8 cellular contexts compared by ENCODE assay signal in genomic region chr19:38362946-38363688, GRCh38. TPM values are rescaled to one million over a fixed set of nuclear protein-coding genes. Genes with fewer than 3 reads are reported as not detected.
DNase-seq lines count a peak whose midpoint lies in the region; ATAC-seq and TF ChIP-seq lines count a peak whose summit lies in the region.
"Not testable (repeated sequence)": the region's sequence is repeated elsewhere in the genome, so short reads cannot be mapped to it uniquely, and the experiment has no call there.
"Had no signal": no experiment of that assay in that cellular context is flagged by ENCODE, and none has a peak within 500 bp of the region (broad histone marks: within the 10 kb centered on the region; RNA-seq: fewer than 3 reads in every experiment).

No MANE protein-coding gene starts in this region.

- H3K4me1 Mint-ChIP-seq in activated CD4-positive, alpha-beta memory T cell treated with anti-CD3 and anti-CD28 coated beads for 36 hours (ENCODE audit: low read depth) = not testable (repeated sequence)

- H4K20me1 ChIP-seq in BLaER1 treated with 17β-estradiol and CSF1 and Interleukin-3, amounts not matched to agents 10 nM and 100 nM = not testable (repeated sequence)

- H3K36me3 ChIP-seq in BLaER1 treated with 17β-estradiol and CSF1 and Interleukin-3, amounts not matched to agents 10 nM and 100 nM; lower lobe of right lung; skeletal muscle satellite cell (ENCODE audit: insufficient read depth, low read length): not testable (repeated sequence)

- ATAC-seq in lower lobe of right lung = not testable (repeated sequence)

- peak overlapping the region; percentile 64 to 90 (median 73) for H3K4me3 ChIP-seq in BLaER1 treated with 17β-estradiol and CSF1 and Interleukin-3, amounts not matched to agents 10 nM and 100 nM
- H3K4me3 ChIP-seq in LNCaP clone FGC (ENCODE audit: low read depth, low read length) (peak overlapping the region; percentile 62), dorsolateral prefrontal cortex (peak overlapping the region in 42 of 59 donors; percentile 42 to 83 (median 66)), lower lobe of right lung (peak overlapping the region; percentile 81), skeletal muscle satellite cell (ENCODE audit: low read length) (peak overlapping the region; percentile 73)

- peak overlapping the region; percentile 81 to 100 (median 96) for H3K4me2 ChIP-seq in BLaER1 treated with 17β-estradiol and CSF1 and Interleukin-3, amounts not matched to agents 10 nM and 100 nM
- H3K4me2 ChIP-seq in skeletal muscle satellite cell (ENCODE audit: low read length) = peak overlapping the region; percentile 88

- H3K4me3 Mint-ChIP-seq in activated CD4-positive, alpha-beta memory T cell treated with anti-CD3 and anti-CD28 coated beads for 36 hours = peak overlapping the region; percentile 16

- not testable (repeated sequence) for DNase-seq in LNCaP clone FGC (ENCODE audit: low read depth); activated CD4-positive, alpha-beta memory T cell treated with anti-CD3 and anti-CD28 coated beads for 36 hours; dorsolateral prefrontal cortex; lower lobe of right lung

- POLR2A ChIA-PET in activated CD4-positive, alpha-beta memory T cell treated with anti-CD3 and anti-CD28 coated beads for 36 hours (lab: Charles Lee) = interaction anchor here (1.3 kb wide), 1 partner anchor 11 kb away, joined by 4 read pairs; the partner anchor contains the start of gene PSMD8

- not testable (repeated sequence) for H3K36me3 Mint-ChIP-seq in activated CD4-positive, alpha-beta memory T cell treated with anti-CD3 and anti-CD28 coated beads for 36 hours

- CTCF ChIA-PET in activated CD4-positive, alpha-beta memory T cell treated with anti-CD3 and anti-CD28 coated beads for 36 hours (lab: Charles Lee) = interaction anchor here (0.6 to 1.9 kb wide), 2 partner anchors 11 to 27 kb away, joined by 3 to 8 read pairs; partner anchors contain the start of genes CATSPERG and PSMD8

- 0 out of 22 replicates have a peak overlapping the region, but pooled peaks of 1 of the 11 experiments have one; percentile 9 for H3K27ac ChIP-seq in BLaER1 treated with 17β-estradiol and CSF1 and Interleukin-3, amounts not matched to agents 10 nM and 100 nM
- H3K27ac ChIP-seq in dorsolateral prefrontal cortex = not testable (repeated sequence)
- H3K27ac ChIP-seq in lower lobe of right lung = peak overlapping the region; percentile 19

- not testable (repeated sequence) for H3K27ac Mint-ChIP-seq in activated CD4-positive, alpha-beta memory T cell treated with anti-CD3 and anti-CD28 coated beads for 36 hours

- peaks cover 7 to 17% (median 15%) of the 10 kb centered on the region in 10 experiments; a peak in 19 of 20 replicates for H3K4me1 ChIP-seq in BLaER1 treated with 17β-estradiol and CSF1 and Interleukin-3, amounts not matched to agents 10 nM and 100 nM
- H3K4me1 ChIP-seq in lower lobe of right lung = peaks cover 20% of the 10 kb centered on the region
- H3K4me1 ChIP-seq in skeletal muscle satellite cell (ENCODE audit: control insufficient read depth, insufficient read depth, low read length) = not testable (repeated sequence)

- peaks cover 8 to 30% (median 22%) of the 10 kb centered on the region in 11 experiments for H3K27me3 ChIP-seq in BLaER1 treated with 17β-estradiol and CSF1 and Interleukin-3, amounts not matched to agents 10 nM and 100 nM
- H3K27me3 ChIP-seq in dorsolateral prefrontal cortex (peaks cover 0 to 15% (median 0%) of the 10 kb centered on the region in 45 donors), lower lobe of right lung (ENCODE audit: low read depth) (peaks cover 35% of the 10 kb centered on the region), skeletal muscle satellite cell (ENCODE audit: control insufficient read depth, insufficient read depth, low read length) (peaks cover 46% of the 10 kb centered on the region)

- not testable (repeated sequence) for TF ChIP-seq CTCF in LNCaP clone FGC (IDR thresholded peaks at IDR 0.05; ENCODE audit: control insufficient read depth, extremely low read depth, insufficient read depth); dorsolateral prefrontal cortex (IDR thresholded peaks at IDR 0.05 in 54 of 56, conservative IDR thresholded peaks at IDR 0.05 in 2 of 56; ENCODE audit: low read depth in 1 of 56, partially characterized antibody in 56 of 56); lower lobe of right lung (IDR thresholded peaks at IDR 0.05)

- H3K9me3 ChIP-seq in BLaER1 treated with 17β-estradiol and CSF1 and Interleukin-3, amounts not matched to agents 10 nM and 100 nM (replicated peaks in 1 of 11) = peaks cover 7 to 17% (median 14%) of the 10 kb centered on the region in 11 experiments; a peak in 20 of 22 replicates
- H3K9me3 ChIP-seq in lower lobe of right lung; skeletal muscle satellite cell (replicated peaks; ENCODE audit: low read length): not testable (repeated sequence)

- intact Hi-C loops in activated CD4-positive, alpha-beta memory T cell treated with anti-CD3 and anti-CD28 coated beads for 36 hours (cut with micrococcal nuclease) = loop anchor here (1.0 kb wide), 1 partner anchor 27 kb away; no protein-coding TSS in a partner anchor
- intact Hi-C loops in dorsolateral prefrontal cortex (cut with DNase I); lower lobe of right lung (cut with DNase I): not testable (repeated sequence)

- H3K27me3 Mint-ChIP-seq in activated CD4-positive, alpha-beta memory T cell treated with anti-CD3 and anti-CD28 coated beads for 36 hours = peaks cover 12% of the 10 kb centered on the region

- H3K9ac ChIP-seq in BLaER1 treated with 17β-estradiol and CSF1 and Interleukin-3, amounts not matched to agents 10 nM and 100 nM = peak overlapping the region in 7 of 11 experiments; percentile 53 to 74 (median 67); a peak in 12 of 22 replicates
- H3K9ac ChIP-seq in skeletal muscle satellite cell (ENCODE audit: low read depth, low read length) = not testable (repeated sequence)

- not testable (repeated sequence) for H3K9me3 Mint-ChIP-seq in activated CD4-positive, alpha-beta memory T cell treated with anti-CD3 and anti-CD28 coated beads for 36 hours

RNA-seq across cellular contexts. Expression of gene PSMD8, which starts 11.3 kb away (rescaled TPM):
- total RNA-seq in activated CD4-positive, alpha-beta memory T cell treated with anti-CD3 and anti-CD28 coated beads for 36 hours = 100 to 1,000 TPM; 214 to 224 TPM
- total RNA-seq in dorsolateral prefrontal cortex = 100 to 1,000 TPM in 115 of 120 experiments, 10 to 100 TPM in 5; 65.8 to 185 (median 140) TPM
- total RNA-seq in lower lobe of right lung = 113 TPM
- 429 and 523 TPM in 2 replicates for total RNA-seq in skeletal muscle satellite cell (2012; rRNA removed)

RNA-seq across cellular contexts. Expression of gene GGN, which starts 24.7 kb away (rescaled TPM):
- 1 to 10 TPM in 1 of 2 experiments, under 1 TPM in 1; 0.41 to 1.2 TPM for total RNA-seq in activated CD4-positive, alpha-beta memory T cell treated with anti-CD3 and anti-CD28 coated beads for 36 hours
- total RNA-seq in dorsolateral prefrontal cortex (1 to 10 TPM in 101 of 120 experiments, under 1 TPM in 18, not detected in 1; 0.34 to 6.3 (median 1.7) TPM), lower lobe of right lung (0.59 TPM)
- under 0.01 and 0.25 TPM in 2 replicates for total RNA-seq in skeletal muscle satellite cell (2012; rRNA removed)
- total RNA-seq: Daoy, urinary bladder had no signal

RNA-seq across cellular contexts. Expression of gene SPRED3, which starts 25.4 kb away (rescaled TPM):
- 1 to 10 TPM; 5.5 to 6.0 TPM for total RNA-seq in activated CD4-positive, alpha-beta memory T cell treated with anti-CD3 and anti-CD28 coated beads for 36 hours
- total RNA-seq in dorsolateral prefrontal cortex = 10 to 100 TPM in 62 of 120 experiments, 1 to 10 TPM in 58; 4.8 to 22.5 (median 10.3) TPM
- total RNA-seq in lower lobe of right lung = 0.62 TPM
- 3.1 and 3.5 TPM in 2 replicates for total RNA-seq in skeletal muscle satellite cell (2012; rRNA removed)

RNA-seq across cellular contexts. Expression of gene CATSPERG, which starts 27.5 kb away (rescaled TPM):
- 1 to 10 TPM; 3.3 to 3.4 TPM for total RNA-seq in activated CD4-positive, alpha-beta memory T cell treated with anti-CD3 and anti-CD28 coated beads for 36 hours
- total RNA-seq in dorsolateral prefrontal cortex (10 to 100 TPM in 88 of 120 experiments, 1 to 10 TPM in 32; 5.7 to 29.9 (median 13.4) TPM), lower lobe of right lung (10.9 TPM)
- 0.22 TPM in 1 of 2 replicates, not detected in the other for total RNA-seq in skeletal muscle satellite cell (2012; rRNA removed)

RNA-seq across cellular contexts. Expression of gene FAM98C, which starts 39.8 kb away (rescaled TPM):
- 10 to 100 TPM; 29.8 to 31.9 TPM for total RNA-seq in activated CD4-positive, alpha-beta memory T cell treated with anti-CD3 and anti-CD28 coated beads for 36 hours
- total RNA-seq in dorsolateral prefrontal cortex = 10 to 100 TPM; 31.5 to 65.9 (median 44.2) TPM
- 21.1 TPM for total RNA-seq in lower lobe of right lung
- total RNA-seq in skeletal muscle satellite cell (2012; rRNA removed) = 8.9 and 9.6 TPM in 2 replicates
